In the genomic region with DNA sequence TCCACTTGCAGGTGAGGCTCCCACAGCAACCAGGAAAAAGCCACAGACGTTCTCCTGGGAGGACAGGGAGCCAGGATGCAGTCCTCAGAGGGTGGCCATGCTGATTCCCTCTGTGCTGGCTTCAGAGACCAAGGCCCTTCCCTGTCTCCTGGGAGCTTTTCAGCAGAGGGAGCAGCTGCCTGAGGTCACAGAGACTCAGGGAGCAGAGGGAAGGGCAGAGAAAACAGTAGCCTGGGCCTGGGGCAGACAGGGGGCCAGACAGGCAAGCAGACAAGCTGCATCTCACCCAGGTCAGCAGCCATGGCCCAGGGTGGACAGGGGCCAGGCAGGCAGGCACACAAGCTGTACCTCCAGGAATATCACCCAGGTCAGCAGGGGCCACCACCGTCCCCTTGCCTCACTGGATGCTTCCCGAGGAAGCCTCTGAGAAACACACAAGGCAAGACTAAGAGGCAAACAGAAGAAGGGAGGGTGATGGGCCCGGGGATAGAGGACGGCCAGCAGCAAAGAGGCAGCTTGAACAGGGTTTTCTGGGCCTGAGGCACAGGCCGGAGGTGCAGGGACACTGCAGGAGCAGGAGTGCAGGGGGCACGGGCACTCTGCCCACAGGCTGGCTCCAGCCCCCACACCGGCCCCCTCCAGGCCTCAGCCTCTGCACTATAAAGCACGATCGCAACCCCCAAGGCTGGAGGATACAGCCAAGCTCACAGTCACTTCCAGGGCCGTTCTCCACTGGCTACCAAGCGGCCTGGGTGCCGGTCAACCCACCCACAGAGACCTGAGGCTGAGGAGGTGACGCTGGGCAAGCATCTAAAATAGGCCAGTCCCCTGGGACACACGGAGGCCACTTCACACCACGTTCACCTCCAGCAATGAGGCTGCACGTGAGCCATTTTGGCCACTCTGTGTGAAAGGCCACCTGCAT, we compare ENCODE assay signal across 13 cellular contexts. TPM values are rescaled to one million over a fixed set of nuclear protein-coding genes. Genes with fewer than 3 reads are reported as not detected.
DNase-seq lines count a peak whose midpoint lies in the region; ATAC-seq, FAIRE-seq and TF ChIP-seq lines count a peak whose summit lies in the region.
"Had no signal": no experiment of that assay in that cellular context is flagged by ENCODE, and none has a peak within 500 bp of the region (broad histone marks: within the 10 kb centered on the region; RNA-seq: fewer than 3 reads in every experiment).

No MANE protein-coding gene starts in this region.

- in situ Hi-C loops in KBM-7 (cut with MboI; ENCODE audit: low pct_unique_long_range_greater_than_20kb, low sequenced_read_pairs), result no loop called here

- H3K36me3 Mint-ChIP-seq in endodermal cell (ENCODE audit: low read depth), result peaks cover 32% of the 10 kb centered on the region

- 84 to 88% methylated on average over 10 to 17 of the region's 17 CpGs for WGBS in endodermal cell (ENCODE audit: insufficient coverage in 1 of 2, insufficient read length in 1 of 2), 2 experiments

- H3K4me1 ChIP-seq in NT2/D1 (ENCODE audit: insufficient read depth, insufficient read length), result peaks cover 20% of the 10 kb centered on the region
- peaks cover 11% of the 10 kb centered on the region for H3K4me1 ChIP-seq in endodermal cell (ENCODE audit: control insufficient read depth, insufficient read depth, low read length)
- no peaks in the 10 kb centered on the region for H3K4me1 ChIP-seq in SJCRH30

- peaks cover 27% of the 10 kb centered on the region for H3K27me3 Mint-ChIP-seq in endodermal cell (ENCODE audit: insufficient read depth)

- no peak overlapping the region for H3K27ac Mint-ChIP-seq in endodermal cell

- no peak overlapping the region for H3K27ac ChIP-seq in endodermal cell (ENCODE audit: low read depth, low read length)
- H3K27ac ChIP-seq in SJCRH30, result no peak overlapping the region
- H3K27ac ChIP-seq: gastroesophageal sphincter had no signal

- no peak overlapping the region for H3K4me3 ChIP-seq in NT2/D1 (ENCODE audit: insufficient read length, low read depth)
- H3K4me3 ChIP-seq in endodermal cell (ENCODE audit: low read length), result no peak overlapping the region
- no peak overlapping the region for H3K4me3 ChIP-seq in SJCRH30
- H3K4me3 ChIP-seq: gastroesophageal sphincter had no signal

- H3K27me3 ChIP-seq in NT2/D1 (ENCODE audit: insufficient read depth, insufficient read length), result peaks cover 19% of the 10 kb centered on the region
- no peaks in the 10 kb centered on the region for H3K27me3 ChIP-seq in endodermal cell (ENCODE audit: control insufficient read depth, insufficient read depth, low read length, poor library complexity, severe bottlenecking)
- H3K27me3 ChIP-seq in SJCRH30, result no peaks in the 10 kb centered on the region
- H3K27me3 ChIP-seq: gastroesophageal sphincter had no signal

- peak; percentile 60 for FAIRE-seq in D721Med (lab: Jason Lieb, UNC)
- FAIRE-seq: colon, GM12892 had no signal

- H3K4me1 Mint-ChIP-seq in endodermal cell, result peaks cover 20% of the 10 kb centered on the region

- no peak for TF ChIP-seq CTCF in D721Med (IDR thresholded peaks at IDR 0.05; ENCODE audit: insufficient read depth, missing control alignments)
- no peak for TF ChIP-seq CTCF in endodermal cell (conservative IDR thresholded peaks at IDR 0.05)

- H3K9me3 ChIP-seq in NT2/D1 (ENCODE audit: insufficient read depth, low read length), result no peaks in the 10 kb centered on the region
- H3K9me3 ChIP-seq in endodermal cell (ENCODE audit: control insufficient read depth, low read length), result no peaks in the 10 kb centered on the region
- H3K9me3 ChIP-seq in SJCRH30 (replicated peaks), result no peaks in the 10 kb centered on the region
- H3K9me3 ChIP-seq: gastroesophageal sphincter had no signal

- H3K9me3 Mint-ChIP-seq in endodermal cell, result no peaks in the 10 kb centered on the region

- ATAC-seq in GM21717 (IDR thresholded peaks at IDR 0.05; ENCODE audit: unreplicated experiment), result no peak
- ATAC-seq: gastroesophageal sphincter had no signal

- H3K4me3 Mint-ChIP-seq in endodermal cell, result no peak overlapping the region

- H3K36me3 ChIP-seq in NT2/D1 (ENCODE audit: insufficient read depth, insufficient read length, low read length) (peaks cover 37% of the 10 kb centered on the region), endodermal cell (ENCODE audit: control insufficient read depth, insufficient read depth, low read length) (peaks cover 32% of the 10 kb centered on the region), SJCRH30 (no peaks in the 10 kb centered on the region)

- H3K9ac ChIP-seq in NT2/D1 (ENCODE audit: insufficient read length, low read depth), result peak overlapping the region; percentile 51
- H3K9ac ChIP-seq in endodermal cell (ENCODE audit: extremely low read depth, low read length, poor library complexity, severe bottlenecking), result no peak overlapping the region

- DNase-seq in D721Med (ENCODE audit: insufficient read length, low spot score) (no peak), NT2/D1 (ENCODE audit: low read depth, low spot score) (no peak), endodermal cell (peak; percentile 53), retina (peak; percentile 33), KBM-7 (no peak), SJCRH30 (no peak), NCI-H524 treated with DMSO at 0.1 percent for 48 hours (lab: John Stamatoyannopoulos, UW) (no peak)
- DNase-seq: left cardiac atrium, NCI-H1694 had no signal

RNA-seq across cellular contexts. Expression of a gene that starts 6.1 kb away (rescaled TPM):
- 10 to 100 TPM; 30.3 to 32.4 TPM for total RNA-seq in endodermal cell
- polyA plus RNA-seq in endodermal cell (2013, experiment 1 of 2), result 16.2 TPM
- 16.9 TPM for polyA plus RNA-seq in endodermal cell (2013, experiment 2 of 2)
- total RNA-seq in SJCRH30 (2014; rRNA removed; shearing (Covaris generic)), result 14.2 and 16.3 TPM in 2 replicates

RNA-seq across cellular contexts. Expression of a gene that starts 19.1 kb away (rescaled TPM):
- total RNA-seq in endodermal cell, result 1 to 10 TPM; 2.6 to 2.7 TPM
- 4.1 TPM for polyA plus RNA-seq in endodermal cell (2013, experiment 1 of 2)
- 2.8 TPM for polyA plus RNA-seq in endodermal cell (2013, experiment 2 of 2)
- not detected in 2 replicates for total RNA-seq in SJCRH30 (2014; rRNA removed; shearing (Covaris generic))

RNA-seq across cellular contexts. Expression of a gene that starts 43.0 kb away (rescaled TPM):
- total RNA-seq in endodermal cell, result 100 to 1,000 TPM; 117 to 138 TPM
- 151 TPM for polyA plus RNA-seq in endodermal cell (2013, experiment 1 of 2)
- polyA plus RNA-seq in endodermal cell (2013, experiment 2 of 2), result 154 TPM
- 59.4 and 60.7 TPM in 2 replicates for total RNA-seq in SJCRH30 (2014; rRNA removed; shearing (Covaris generic))

Comparison
In these comparisons a context has a peak if more than half of its experiments do, and no peak if none do; other contexts are left out.
1. DNase-seq: peak in endodermal cell (single experiment) and retina (single experiment); none in D721Med (single experiment), NT2/D1 (single experiment), KBM-7 (single experiment), SJCRH30 (0 of 2) and NCI-H524 treated with DMSO at 0.1 percent for 48 hours (single experiment).